In the genomic region with DNA sequence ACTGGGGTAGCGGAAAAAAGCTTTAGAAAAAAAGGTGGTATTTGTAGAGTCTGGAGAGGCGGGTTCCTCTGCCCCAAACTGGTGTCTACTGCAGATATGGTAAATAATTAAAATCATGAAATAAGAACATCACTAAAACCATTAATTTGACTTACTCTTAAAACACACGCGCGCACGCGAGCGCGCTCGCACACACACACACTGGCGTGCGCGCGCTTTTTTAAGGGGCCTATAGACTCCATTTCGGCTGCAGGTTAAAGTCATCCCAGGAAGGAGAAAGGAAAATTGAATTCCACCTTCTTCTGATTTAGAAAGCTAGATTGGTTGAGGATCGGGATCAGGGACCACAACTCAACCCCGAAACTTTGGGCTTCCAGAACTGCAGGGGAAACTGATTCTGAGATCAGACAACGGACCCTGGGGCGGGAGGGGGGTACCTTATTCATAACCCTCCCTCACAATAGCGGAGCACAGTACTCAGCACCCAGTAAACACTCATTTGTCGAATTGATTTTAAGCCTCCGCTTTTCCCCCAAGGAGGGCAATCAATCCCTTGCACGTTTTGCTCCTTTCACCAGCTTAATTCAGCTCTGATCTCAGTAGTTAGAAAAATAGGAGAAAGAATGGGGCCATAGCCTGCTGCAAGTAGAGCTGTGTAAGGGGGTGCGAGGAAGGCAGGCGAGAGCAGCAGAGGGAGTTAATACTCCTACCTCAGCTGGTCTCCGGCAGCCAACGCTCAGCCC, we compare ENCODE assay signal across 16 cellular contexts. TPM values are rescaled to one million over a fixed set of nuclear protein-coding genes. Genes with fewer than 3 reads are reported as not detected.
DNase-seq lines count a peak whose midpoint lies in the region; ATAC-seq and TF ChIP-seq lines count a peak whose summit lies in the region.
"Had no signal": no experiment of that assay in that cellular context is flagged by ENCODE, and none has a peak within 500 bp of the region (broad histone marks: within the 10 kb centered on the region; RNA-seq: fewer than 3 reads in every experiment).

No MANE protein-coding gene starts in this region.

- H3K36me3 ChIP-seq in kidney epithelial cell (ENCODE audit: control insufficient read depth, insufficient read depth, low read length) = no peaks in the 10 kb centered on the region
- H3K36me3 ChIP-seq: neutrophil had no signal

- DNase-seq in G401 (ENCODE audit: low spot score) = peak; percentile 75
- DNase-seq in astrocyte of the cerebellum (ENCODE audit: low read depth) = no peak
- no peak for DNase-seq in kidney epithelial cell (ENCODE audit: low read depth)
- peak; percentile 26 for DNase-seq in putamen (ENCODE audit: low spot score)
- no peak for DNase-seq in SKM-1 treated with dmso at 0.1 percent for 144 hours (lab: John Stamatoyannopoulos, UW; ENCODE audit: unreplicated experiment)
- no peak for DNase-seq in activated CD4-positive, alpha-beta T cell treated with anti-CD3 and anti-CD28 coated beads, Interleukin-2, amount 10 ng/mL, durations not matched to agents 24 days and 14 days
- DNase-seq in stimulated activated naive CD8-positive, alpha-beta T cell treated with anti-CD3 and anti-CD28 coated beads, Interleukin-15, Interleukin-2, amounts not matched to agents 100 U/mL and 50 U/mL, for 24 hours = no peak
- DNase-seq: activated CD4-positive, alpha-beta T cell treated with anti-CD3 and anti-CD28 coated beads, Interleukin-2, amount 50 U/mL, for 1 hour; cortex of kidney; HCEC 1CT; NCI-H446; stimulated activated CD4-positive, alpha-beta T cell treated with anti-CD3 and anti-CD28 coated beads, Interleukin-4, amount 100 ng/mL, for 1 hour had no signal

- in situ Hi-C loops in G401 (cut with HindIII; ENCODE audit: low sequenced_read_pairs) = no loop called here
- in situ Hi-C loops in astrocyte of the cerebellum (cut with HindIII; ENCODE audit: low sequenced_read_pairs) = no loop called here

- H3K27ac Mint-ChIP-seq in activated CD4-positive, alpha-beta T cell treated with anti-CD3 and anti-CD28 coated beads, Interleukin-2, amount 10 ng/mL, durations not matched to agents 24 days and 14 days = no peak overlapping the region

- H3K27me3 ChIP-seq in kidney epithelial cell (ENCODE audit: control insufficient read depth, insufficient read depth, low read length) = peaks cover 40% of the 10 kb centered on the region

- H3K4me3 ChIP-seq in astrocyte of the cerebellum (ENCODE audit: low read depth, low read length) (peak overlapping the region; percentile 20), kidney epithelial cell (ENCODE audit: low read depth, low read length) (peak overlapping the region; percentile 26)

- no peak overlapping the region for H3K4me3 Mint-ChIP-seq in activated CD4-positive, alpha-beta T cell treated with anti-CD3 and anti-CD28 coated beads, Interleukin-2, amount 10 ng/mL, durations not matched to agents 24 days and 14 days

- intact Hi-C loops in activated CD4-positive, alpha-beta T cell treated with anti-CD3 and anti-CD28 coated beads, Interleukin-2, amount 10 ng/mL, durations not matched to agents 24 days and 14 days (cut with micrococcal nuclease) = no loop called here

- no peak for ATAC-seq in GM18907 (IDR thresholded peaks at IDR 0.05; ENCODE audit: unreplicated experiment)
- ATAC-seq in stimulated activated naive CD8-positive, alpha-beta T cell treated with anti-CD3 and anti-CD28 coated beads, Interleukin-15, Interleukin-2, amounts not matched to agents 100 U/mL and 50 U/mL, for 24 hours = no peak
- ATAC-seq: SK-N-SH treated with all-trans-retinoic acid at 6 μM for 48 hours had no signal

- TF ChIP-seq CTCF in astrocyte of the cerebellum (IDR thresholded peaks at IDR 0.05; ENCODE audit: low read depth, low read length, missing control alignments) (no peak), kidney epithelial cell (IDR thresholded peaks at IDR 0.05; ENCODE audit: insufficient read depth, low read length, poor library complexity, severe bottlenecking) (no peak)

- H3K36me3 Mint-ChIP-seq in activated CD4-positive, alpha-beta T cell treated with anti-CD3 and anti-CD28 coated beads, Interleukin-2, amount 10 ng/mL, durations not matched to agents 24 days and 14 days (ENCODE audit: low read depth) = no peaks in the 10 kb centered on the region

- H3K27me3 Mint-ChIP-seq in activated CD4-positive, alpha-beta T cell treated with anti-CD3 and anti-CD28 coated beads, Interleukin-2, amount 10 ng/mL, durations not matched to agents 24 days and 14 days = peaks cover 31% of the 10 kb centered on the region

- peaks cover 3% of the 10 kb centered on the region for H3K9me3 Mint-ChIP-seq in activated CD4-positive, alpha-beta T cell treated with anti-CD3 and anti-CD28 coated beads, Interleukin-2, amount 10 ng/mL, durations not matched to agents 24 days and 14 days

- no peaks in the 10 kb centered on the region for H3K4me1 Mint-ChIP-seq in activated CD4-positive, alpha-beta T cell treated with anti-CD3 and anti-CD28 coated beads, Interleukin-2, amount 10 ng/mL, durations not matched to agents 24 days and 14 days

RNA-seq across cellular contexts. Expression of a gene that starts 0.5 kb away (rescaled TPM):
- not detected in 2 replicates for total RNA-seq in G401 (2014; rRNA removed; shearing (Covaris generic))
- total RNA-seq in kidney epithelial cell = not detected in 2 replicates
- not detected in 2 replicates for total RNA-seq in activated CD4-positive, alpha-beta T cell treated with anti-CD3 and anti-CD28 coated beads, Interleukin-2, amount 10 ng/mL, durations not matched to agents 24 days and 14 days
- total RNA-seq: subcutaneous adipose tissue had no signal

Comparison
In these comparisons a context has a peak if more than half of its experiments do, and no peak if none do; other contexts are left out.
1. DNase-seq: peak in G401 (single experiment) and putamen (single experiment); none in astrocyte of the cerebellum (single experiment), kidney epithelial cell (single experiment), SKM-1 treated with dmso at 0.1 percent for 144 hours (single experiment), activated CD4-positive, alpha-beta T cell treated with anti-CD3 and anti-CD28 coated beads, Interleukin-2, amount 10 ng/mL, durations not matched to agents 24 days and 14 days (single experiment) and stimulated activated naive CD8-positive, alpha-beta T cell treated with anti-CD3 and anti-CD28 coated beads, Interleukin-15, Interleukin-2, amounts not matched to agents 100 U/mL and 50 U/mL, for 24 hours (single experiment).